Comparison of ENCODE assay signal across 9 cellular contexts in genomic region chr7:130996205-130996840, GRCh38.
DNase-seq lines count a peak whose midpoint lies in the region; ATAC-seq lines count a peak whose summit lies in the region.
"Had no signal": no experiment of that assay in that cellular context is flagged by ENCODE, and none has a peak within 500 bp of the region (broad histone marks: within the 10 kb centered on the region; RNA-seq: fewer than 3 reads in every experiment).

No MANE protein-coding gene starts in this region.

- no peaks in the 10 kb centered on the region for H3K9me3 Mint-ChIP-seq in activated naive CD8-positive, alpha-beta T cell treated with anti-CD3 and anti-CD28 coated beads, Interleukin-2, amount 50 U/mL, for 24 hours
- H3K9me3 Mint-ChIP-seq: nephron had no signal

- no peaks in the 10 kb centered on the region for H3K27me3 ChIP-seq in Karpas-422 (ENCODE audit: low read length)
- no peaks in the 10 kb centered on the region for H3K27me3 ChIP-seq in subcutaneous abdominal adipose tissue (ENCODE audit: control insufficient read depth in 5 of 5, insufficient read depth in 4 of 5, low read length in 5 of 5)

- no peaks in the 10 kb centered on the region for H3K27me3 Mint-ChIP-seq in activated naive CD8-positive, alpha-beta T cell treated with anti-CD3 and anti-CD28 coated beads, Interleukin-2, amount 50 U/mL, for 24 hours

- H3K4me1 ChIP-seq in Karpas-422 (ENCODE audit: low read length) (peaks cover 79% of the 10 kb centered on the region), subcutaneous abdominal adipose tissue (ENCODE audit: control insufficient read depth in 5 of 5, insufficient read depth in 5 of 5, low read length in 5 of 5) (peaks cover 5 to 54% (median 48%) of the 10 kb centered on the region in 5 donors)

- ATAC-seq in activated naive CD8-positive, alpha-beta T cell treated with anti-CD3 and anti-CD28 coated beads, Interleukin-2, amount 50 U/mL, for 24 hours: no peak
- ATAC-seq in left colon: peak; percentile 50
- no peak for ATAC-seq in GM21619 (IDR thresholded peaks at IDR 0.05; ENCODE audit: unreplicated experiment)

- H3K36me3 ChIP-seq in Karpas-422 (ENCODE audit: insufficient read depth, low read length): peaks cover 3% of the 10 kb centered on the region; the same call in 1 of the 2 replicates
- H3K36me3 ChIP-seq in subcutaneous abdominal adipose tissue (ENCODE audit: control insufficient read depth in 5 of 5, insufficient read depth in 5 of 5, low read length in 5 of 5): peaks cover 0 to 3% (median 3%) of the 10 kb centered on the region in 5 donors

- H3K27ac Mint-ChIP-seq in activated naive CD8-positive, alpha-beta T cell treated with anti-CD3 and anti-CD28 coated beads, Interleukin-2, amount 50 U/mL, for 24 hours: peak overlapping the region; percentile 92

- H3K9me3 ChIP-seq in Karpas-422 (ENCODE audit: low read length): no peaks in the 10 kb centered on the region
- no peaks in the 10 kb centered on the region for H3K9me3 ChIP-seq in subcutaneous abdominal adipose tissue (ENCODE audit: control insufficient read depth in 5 of 5, low read length in 5 of 5)

- H3K9ac ChIP-seq in Karpas-422 (ENCODE audit: low read length): peak overlapping the region; percentile 6
- H3K9ac ChIP-seq in subcutaneous abdominal adipose tissue (ENCODE audit: low read length in 5 of 5): no peak overlapping the region

- no peaks in the 10 kb centered on the region for H3K9me2 ChIP-seq in Karpas-422 (replicated peaks; ENCODE audit: insufficient read depth, low read length)

- H4K20me1 ChIP-seq in Karpas-422 (ENCODE audit: insufficient read depth, low read depth, low read length): no peaks in the 10 kb centered on the region

- peaks cover 84% of the 10 kb centered on the region for H3K4me1 Mint-ChIP-seq in activated naive CD8-positive, alpha-beta T cell treated with anti-CD3 and anti-CD28 coated beads, Interleukin-2, amount 50 U/mL, for 24 hours

- no peak overlapping the region for H2AFZ ChIP-seq in Karpas-422 (ENCODE audit: low read length)

- DNase-seq in Karpas-422: no peak
- no peak for DNase-seq in activated naive CD8-positive, alpha-beta T cell treated with anti-CD3 and anti-CD28 coated beads, Interleukin-2, amount 50 U/mL, for 24 hours
- peak in 1 of 2 donors; percentile 53 for DNase-seq in left colon
- DNase-seq in stimulated activated CD4-positive, alpha-beta T cell treated with anti-CD3 and anti-CD28 coated beads, Interleukin-2, amount 100 ng/mL, for 48 hours: no peak
- no peak for DNase-seq in HuH-7.5 (ENCODE audit: low spot score)
- DNase-seq: effector CD8-positive, alpha-beta T cell had no signal

- peak overlapping the region; percentile 48 for H3K4me2 ChIP-seq in Karpas-422 (ENCODE audit: low read depth, low read length, poor library complexity, severe bottlenecking)

- intact Hi-C loops in left colon (cut with DNase I, micrococcal nuclease): no loop called here

- peak overlapping the region; percentile 55 for H3K4me3 Mint-ChIP-seq in activated naive CD8-positive, alpha-beta T cell treated with anti-CD3 and anti-CD28 coated beads, Interleukin-2, amount 50 U/mL, for 24 hours
- H3K4me3 Mint-ChIP-seq: nephron had no signal

- H3K79me2 ChIP-seq in Karpas-422 (ENCODE audit: low read length): peaks cover 95% of the 10 kb centered on the region

- H3K4me3 ChIP-seq in Karpas-422 (ENCODE audit: low read length) (peak overlapping the region; percentile 5; the same call in 1 of the 2 replicates), subcutaneous abdominal adipose tissue (ENCODE audit: low read depth in 1 of 5, low read length in 5 of 5) (no peak overlapping the region)

- peaks cover 19% of the 10 kb centered on the region for H3K36me3 Mint-ChIP-seq in activated naive CD8-positive, alpha-beta T cell treated with anti-CD3 and anti-CD28 coated beads, Interleukin-2, amount 50 U/mL, for 24 hours (ENCODE audit: low read depth)

- H3K27ac ChIP-seq in Karpas-422 (ENCODE audit: low read length): peak overlapping the region; percentile 70
- peak overlapping the region; percentile 18 for H3K27ac ChIP-seq in subcutaneous abdominal adipose tissue (ENCODE audit: low read depth, low read length)
